In the genomic region with DNA sequence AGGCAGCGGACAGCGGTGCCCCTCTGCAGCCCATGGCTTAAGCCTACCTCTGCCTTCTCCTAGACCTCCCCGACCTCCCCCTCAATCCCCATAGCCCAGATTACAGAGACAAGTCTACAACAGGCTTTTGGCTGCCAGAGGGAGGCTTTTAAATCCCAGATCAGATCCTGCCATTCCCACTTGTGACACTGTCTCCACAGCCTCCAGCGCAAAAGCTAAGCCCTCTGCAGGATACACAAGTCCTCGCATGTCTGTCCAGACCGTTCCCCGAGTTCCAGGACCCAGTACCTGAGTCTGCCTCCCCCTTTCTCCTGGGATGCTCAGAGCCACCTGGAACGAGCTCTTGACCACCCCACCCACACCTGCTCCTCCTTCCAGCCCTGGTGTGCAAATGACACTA, we compare ENCODE assay signal across 1 cellular context.
TF ChIP-seq lines count a peak whose summit lies in the region.

No MANE protein-coding gene starts in this region.

TF ChIP-seq in IMR-90, 13 proteins besides CTCF, POLR2A, EP300 and RAD21 (continued from another document):
- TF ChIP-seq, protein P1, sequence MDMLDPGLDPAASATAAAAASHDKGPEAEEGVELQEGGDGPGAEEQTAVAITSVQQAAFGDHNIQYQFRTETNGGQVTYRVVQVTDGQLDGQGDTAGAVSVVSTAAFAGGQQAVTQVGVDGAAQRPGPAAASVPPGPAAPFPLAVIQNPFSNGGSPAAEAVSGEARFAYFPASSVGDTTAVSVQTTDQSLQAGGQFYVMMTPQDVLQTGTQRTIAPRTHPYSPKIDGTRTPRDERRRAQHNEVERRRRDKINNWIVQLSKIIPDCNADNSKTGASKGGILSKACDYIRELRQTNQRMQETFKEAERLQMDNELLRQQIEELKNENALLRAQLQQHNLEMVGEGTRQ (IDR thresholded peaks at IDR 0.05; ENCODE audit: low read depth, low read length): no peak
- no peak for TF ChIP-seq SMC3 (IDR thresholded peaks at IDR 0.05; ENCODE audit: low read depth, low read length)
TF ChIP-seq in IMR-90: peak in this region for 0.
